In genomic region chr19:22882797-22883196, GRCh38 we compare ENCODE assay signal across 9 cellular contexts. TPM values are rescaled to one million over a fixed set of nuclear protein-coding genes. Genes with fewer than 3 reads are reported as not detected.
A peak's percentile ranks its signal among the peaks of the same experiment; 100 is the strongest.
DNase-seq lines count a peak whose midpoint lies in the region; ATAC-seq and TF ChIP-seq lines count a peak whose summit lies in the region.
"Had no signal": no experiment of that assay in that cellular context is flagged by ENCODE, and none has a peak within 500 bp of the region (broad histone marks: within the 10 kb centered on the region; RNA-seq: fewer than 3 reads in every experiment).

No MANE protein-coding gene starts in this region.

- no peak overlapping the region for H2AK5ac ChIP-seq in mesenchymal stem cell (ENCODE audit: low read length, severe bottlenecking)

- peak; percentile 26 for DNase-seq in EH (ENCODE audit: low read depth)
- peak; percentile 17 for DNase-seq in MM.1S
- DNase-seq in MCF 10A (ENCODE audit: unreplicated experiment), result peak; percentile 33
- DNase-seq in mesenchymal stem cell, result peak; percentile 4
- no peak for DNase-seq in activated CD4-positive, alpha-beta memory T cell treated with anti-CD3 and anti-CD28 coated beads for 36 hours
- no peak for DNase-seq in activated naive CD4-positive, alpha-beta T cell treated with anti-CD3 and anti-CD28 coated beads for 36 hours

- H3K4ac ChIP-seq in mesenchymal stem cell (ENCODE audit: low read depth in 1 of 2, low read length in 2 of 2), result no peak overlapping the region

- TF ChIP-seq CTCF in MM.1S (IDR thresholded peaks at IDR 0.05; ENCODE audit: low read length) (peak; percentile 31), MCF 10A (IDR thresholded peaks at IDR 0.05; ENCODE audit: unreplicated experiment) (peak; percentile 16)

- intact Hi-C loops in MCF 10A (cut with micrococcal nuclease), result no loop called here
- intact Hi-C loops in activated CD4-positive, alpha-beta memory T cell treated with anti-CD3 and anti-CD28 coated beads for 36 hours (cut with micrococcal nuclease), result no loop called here
- intact Hi-C loops in activated naive CD4-positive, alpha-beta T cell treated with anti-CD3 and anti-CD28 coated beads for 36 hours (cut with micrococcal nuclease), result no loop called here

- ATAC-seq in GM21447 (IDR thresholded peaks at IDR 0.05; ENCODE audit: unreplicated experiment) (no peak), GM18520 (IDR thresholded peaks at IDR 0.05; ENCODE audit: unreplicated experiment) (no peak)

- H2AFZ ChIP-seq in MM.1S (ENCODE audit: low read length) (no peak overlapping the region), mesenchymal stem cell (ENCODE audit: low read depth, low read length) (no peak overlapping the region)

- no peak overlapping the region for H4K91ac ChIP-seq in mesenchymal stem cell (ENCODE audit: low read length)

- no peak overlapping the region for H3K23ac ChIP-seq in mesenchymal stem cell (ENCODE audit: low read length in 2 of 2)

- H3K9ac ChIP-seq in MM.1S (ENCODE audit: low read length), result no peak overlapping the region
- H3K9ac ChIP-seq in mesenchymal stem cell (ENCODE audit: low read length), result no peak overlapping the region

- no peak overlapping the region for H3K4me3 Mint-ChIP-seq in MCF 10A (ENCODE audit: unreplicated experiment)
- H3K4me3 Mint-ChIP-seq in activated CD4-positive, alpha-beta memory T cell treated with anti-CD3 and anti-CD28 coated beads for 36 hours, result no peak overlapping the region
- no peak overlapping the region for H3K4me3 Mint-ChIP-seq in activated naive CD4-positive, alpha-beta T cell treated with anti-CD3 and anti-CD28 coated beads for 36 hours

- H3K4me2 ChIP-seq in MM.1S (ENCODE audit: low read depth, low read length) (no peak overlapping the region), mesenchymal stem cell (ENCODE audit: low read length, poor library complexity, severe bottlenecking) (no peak overlapping the region)

- H3K4me1 ChIP-seq in MM.1S (ENCODE audit: low read length) (no peaks in the 10 kb centered on the region), mesenchymal stem cell (ENCODE audit: control insufficient read depth, insufficient read depth, low read depth, low read length) (no peaks in the 10 kb centered on the region)

- H3K79me1 ChIP-seq in mesenchymal stem cell (replicated peaks; ENCODE audit: low read length, poor library complexity, severe bottlenecking), result no peaks in the 10 kb centered on the region

- no TSS peak for BruUV-seq in MCF 10A (replicated peaks; lab: Mats Ljungman, UMichigan)

- H3K18ac ChIP-seq in mesenchymal stem cell (ENCODE audit: low read depth in 1 of 2, low read length in 2 of 2), result no peak overlapping the region

- no peak overlapping the region for H3K27ac Mint-ChIP-seq in MCF 10A (ENCODE audit: low read depth, unreplicated experiment)
- H3K27ac Mint-ChIP-seq in activated CD4-positive, alpha-beta memory T cell treated with anti-CD3 and anti-CD28 coated beads for 36 hours, result no peak overlapping the region
- no peak overlapping the region for H3K27ac Mint-ChIP-seq in activated naive CD4-positive, alpha-beta T cell treated with anti-CD3 and anti-CD28 coated beads for 36 hours

- POLR2A ChIA-PET in MCF 10A (lab: Yijun Ruan, JAX), result no interaction called here
- POLR2A ChIA-PET in activated CD4-positive, alpha-beta memory T cell treated with anti-CD3 and anti-CD28 coated beads for 36 hours (lab: Charles Lee), result no interaction called here

- H3K9me3 ChIP-seq in MM.1S (replicated peaks; ENCODE audit: insufficient read depth, low read length) (no peaks in the 10 kb centered on the region), mesenchymal stem cell (ENCODE audit: control insufficient read depth, low read length) (peaks cover 76% of the 10 kb centered on the region)

- no peaks in the 10 kb centered on the region for H3K36me3 ChIP-seq in MM.1S (replicated peaks; ENCODE audit: insufficient read depth, low read length)
- no peaks in the 10 kb centered on the region for H3K36me3 ChIP-seq in mesenchymal stem cell (ENCODE audit: control insufficient read depth in 1 of 2, insufficient read depth in 2 of 2, low read depth in 1 of 2, low read length in 2 of 2)

- no peak overlapping the region for H2BK120ac ChIP-seq in mesenchymal stem cell (ENCODE audit: low read depth, low read length)

- H4K8ac ChIP-seq in mesenchymal stem cell (ENCODE audit: low read length), result no peak overlapping the region

- H3K4me1 Mint-ChIP-seq in MCF 10A (ENCODE audit: insufficient read depth, unreplicated experiment), result no peaks in the 10 kb centered on the region
- H3K4me1 Mint-ChIP-seq in activated CD4-positive, alpha-beta memory T cell treated with anti-CD3 and anti-CD28 coated beads for 36 hours (ENCODE audit: low read depth), result no peaks in the 10 kb centered on the region
- H3K4me1 Mint-ChIP-seq in activated naive CD4-positive, alpha-beta T cell treated with anti-CD3 and anti-CD28 coated beads for 36 hours (ENCODE audit: low read depth), result no peaks in the 10 kb centered on the region

- no peaks in the 10 kb centered on the region for H4K20me1 ChIP-seq in MM.1S (ENCODE audit: insufficient read depth, low read length)

- H3F3A ChIP-seq in MM.1S (ENCODE audit: insufficient read depth, low read length), result no peaks in the 10 kb centered on the region

- H3K4me3 ChIP-seq in MM.1S (ENCODE audit: low read length) (no peak overlapping the region), mesenchymal stem cell (ENCODE audit: insufficient read depth in 1 of 2, low read depth in 1 of 2, low read length in 2 of 2) (no peak overlapping the region)

- CTCF ChIA-PET in MCF 10A (lab: Yijun Ruan, JAX), result interaction anchor here (0.6 to 1.4 kb wide), 3 partner anchors 10 to 1474 kb away, joined by 3 to 4 read pairs (median 3); no protein-coding TSS in a partner anchor
- CTCF ChIA-PET in activated CD4-positive, alpha-beta memory T cell treated with anti-CD3 and anti-CD28 coated beads for 36 hours (lab: Charles Lee), result no interaction called here
- CTCF ChIA-PET in activated naive CD4-positive, alpha-beta T cell treated with anti-CD3 and anti-CD28 coated beads for 36 hours (lab: Charles Lee), result interaction anchor here (0.7 kb wide), 1 partner anchor 1319 kb away, joined by 3 read pairs; no protein-coding TSS in a partner anchor

- no peaks in the 10 kb centered on the region for H3K36me3 Mint-ChIP-seq in MCF 10A (ENCODE audit: insufficient read depth, unreplicated experiment)
- H3K36me3 Mint-ChIP-seq in activated CD4-positive, alpha-beta memory T cell treated with anti-CD3 and anti-CD28 coated beads for 36 hours, result no peaks in the 10 kb centered on the region
- H3K36me3 Mint-ChIP-seq in activated naive CD4-positive, alpha-beta T cell treated with anti-CD3 and anti-CD28 coated beads for 36 hours (ENCODE audit: low read depth), result no peaks in the 10 kb centered on the region

- H3K14ac ChIP-seq in mesenchymal stem cell (ENCODE audit: low read length in 2 of 2), result no peak overlapping the region

- H2BK5ac ChIP-seq in mesenchymal stem cell (ENCODE audit: low read depth, low read length, poor library complexity, severe bottlenecking), result no peak overlapping the region

- no peaks in the 10 kb centered on the region for H3K9me2 ChIP-seq in MM.1S (replicated peaks; ENCODE audit: insufficient read depth, low read length)

- no peaks in the 10 kb centered on the region for H3K27me3 Mint-ChIP-seq in MCF 10A (ENCODE audit: insufficient read depth, unreplicated experiment)
- no peaks in the 10 kb centered on the region for H3K27me3 Mint-ChIP-seq in activated CD4-positive, alpha-beta memory T cell treated with anti-CD3 and anti-CD28 coated beads for 36 hours
- H3K27me3 Mint-ChIP-seq in activated naive CD4-positive, alpha-beta T cell treated with anti-CD3 and anti-CD28 coated beads for 36 hours (ENCODE audit: low read depth), result no peaks in the 10 kb centered on the region

- no peaks in the 10 kb centered on the region for H3K79me2 ChIP-seq in MM.1S (ENCODE audit: low read length)

- no peak overlapping the region for H2BK15ac ChIP-seq in mesenchymal stem cell (ENCODE audit: low read depth, poor library complexity, severe bottlenecking)

- H3K9me3 Mint-ChIP-seq in MCF 10A (ENCODE audit: unreplicated experiment), result peaks cover 36% of the 10 kb centered on the region
- peaks cover 40% of the 10 kb centered on the region for H3K9me3 Mint-ChIP-seq in activated CD4-positive, alpha-beta memory T cell treated with anti-CD3 and anti-CD28 coated beads for 36 hours
- H3K9me3 Mint-ChIP-seq in activated naive CD4-positive, alpha-beta T cell treated with anti-CD3 and anti-CD28 coated beads for 36 hours, result peaks cover 36% of the 10 kb centered on the region

- no peaks in the 10 kb centered on the region for H3K27me3 ChIP-seq in MM.1S (replicated peaks; ENCODE audit: insufficient read depth, low read length)
- H3K27me3 ChIP-seq in mesenchymal stem cell (ENCODE audit: control insufficient read depth in 1 of 2, insufficient read depth in 1 of 2, low read length in 2 of 2), result no peaks in the 10 kb centered on the region

- WGBS in mesenchymal stem cell, result 27% methylated on average over 3 of the region's 3 CpGs

- H3K27ac ChIP-seq in MM.1S (ENCODE audit: low read length) (no peak overlapping the region), mesenchymal stem cell (ENCODE audit: low read length, poor library complexity, severe bottlenecking) (no peak overlapping the region)

- H2BK12ac ChIP-seq in mesenchymal stem cell (ENCODE audit: low read length in 2 of 2), result no peak overlapping the region

RNA-seq across cellular contexts. Expression of gene ZNF723, which starts 50.7 kb away (rescaled TPM):
- not detected in 2 replicates for total RNA-seq in MCF 10A (2022)
- not detected for polyA plus RNA-seq in mesenchymal stem cell (2013, experiment 1 of 2)
- polyA plus RNA-seq in mesenchymal stem cell (2013, experiment 2 of 2), result not detected
- under 1 TPM in 1 of 2 experiments, not detected in 1; 0.12 TPM for total RNA-seq in activated CD4-positive, alpha-beta memory T cell treated with anti-CD3 and anti-CD28 coated beads for 36 hours
- not detected for total RNA-seq in activated naive CD4-positive, alpha-beta T cell treated with anti-CD3 and anti-CD28 coated beads for 36 hours
- total RNA-seq: skeletal muscle tissue had no signal

Comparison
In these comparisons a context has a peak if more than half of its experiments do, and no peak if none do; other contexts are left out.
1. DNase-seq: peak in EH (single experiment), MM.1S (single experiment), MCF 10A (single experiment) and mesenchymal stem cell (single experiment); none in activated CD4-positive, alpha-beta memory T cell treated with anti-CD3 and anti-CD28 coated beads for 36 hours (single experiment) and activated naive CD4-positive, alpha-beta T cell treated with anti-CD3 and anti-CD28 coated beads for 36 hours (single experiment).